In the genomic region with DNA sequence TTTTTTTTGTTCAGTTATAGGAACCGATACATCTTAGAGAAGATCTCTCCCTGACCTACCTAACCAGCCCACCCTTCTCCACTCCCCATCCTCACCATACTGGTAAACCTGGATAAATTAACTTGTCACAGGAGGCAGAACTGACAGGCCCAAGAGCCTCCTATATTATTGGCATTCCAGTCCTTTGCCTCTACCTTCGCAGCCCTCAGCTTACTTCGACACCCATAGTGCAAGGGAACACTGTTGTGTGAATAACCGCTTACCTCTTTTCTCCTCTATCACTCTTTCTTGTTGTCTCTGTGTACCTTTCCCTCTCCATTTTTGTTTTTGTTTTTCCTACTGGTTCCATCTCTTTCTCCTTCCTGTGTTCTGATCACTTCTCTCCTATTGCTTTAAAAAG, we compare ENCODE assay signal across 26 cellular contexts. TPM values are rescaled to one million over a fixed set of nuclear protein-coding genes. Genes with fewer than 3 reads are reported as not detected.
A peak's percentile ranks its signal among the peaks of the same experiment; 100 is the strongest.
DNase-seq lines count a peak whose midpoint lies in the region; ATAC-seq and TF ChIP-seq lines count a peak whose summit lies in the region.
"Had no signal": no experiment of that assay in that cellular context is flagged by ENCODE, and none has a peak within 500 bp of the region (broad histone marks: within the 10 kb centered on the region; RNA-seq: fewer than 3 reads in every experiment).

No MANE protein-coding gene starts in this region.

- no peak overlapping the region for H2AK5ac ChIP-seq in IMR-90 (ENCODE audit: low read depth, low read length)

- no peak overlapping the region for H2BK20ac ChIP-seq in IMR-90 (ENCODE audit: low read depth, low read length)

- no peak overlapping the region for H2AK9ac ChIP-seq in IMR-90 (replicated peaks; ENCODE audit: low read depth, low read length, poor library complexity)

- no TSS peak for BruUV-seq in IMR-90 (replicated peaks; lab: Mats Ljungman, UMichigan)

- peaks cover 2% of the 10 kb centered on the region; the same call in 1 of the 2 replicates for H3K4me1 ChIP-seq in IMR-90 (ENCODE audit: control insufficient read depth, insufficient read depth, low read length)
- no peaks in the 10 kb centered on the region for H3K4me1 ChIP-seq in endodermal cell (ENCODE audit: control insufficient read depth, insufficient read depth, low read length)
- H3K4me1 ChIP-seq: SJCRH30 had no signal

- no peak overlapping the region for H2BK5ac ChIP-seq in IMR-90 (ENCODE audit: low read depth, low read length, poor library complexity, severe bottlenecking)

- H4K5ac ChIP-seq in IMR-90 (ENCODE audit: low read depth, low read length), result no peak overlapping the region

- H3K18ac ChIP-seq in IMR-90 (ENCODE audit: low read depth, low read length), result no peak overlapping the region

- no peaks in the 10 kb centered on the region; the same call in 1 of the 2 replicates for H3K9me1 ChIP-seq in IMR-90 (ENCODE audit: insufficient read depth, low read length)

- H2BK120ac ChIP-seq in IMR-90 (ENCODE audit: low read depth, low read length), result no peak overlapping the region

- no peaks in the 10 kb centered on the region for H3K36me3 ChIP-seq in IMR-90 (ENCODE audit: control insufficient read depth, insufficient read depth, low read length)
- H3K36me3 ChIP-seq in endodermal cell (ENCODE audit: control insufficient read depth, insufficient read depth, low read length), result peaks cover 19% of the 10 kb centered on the region
- H3K36me3 ChIP-seq: left lung, SJCRH30, tibial nerve had no signal

- no peak overlapping the region for H4K8ac ChIP-seq in IMR-90 (ENCODE audit: low read depth in 2 of 2, low read length in 2 of 2)

- POLR2A ChIA-PET in IMR-90 (lab: Charles Lee; ENCODE audit: unreplicated experiment), result no interaction called here

- H3K4me3 ChIP-seq in IMR-90 (ENCODE audit: insufficient read depth, low read depth, low read length) (no peak overlapping the region), endodermal cell (ENCODE audit: low read length) (no peak overlapping the region)
- H3K4me3 ChIP-seq: left lung, SJCRH30, skin epidermis, tibial nerve had no signal

- peaks cover 65% of the 10 kb centered on the region for H3K4me1 Mint-ChIP-seq in activated naive CD4-positive, alpha-beta T cell treated with anti-CD3 and anti-CD28 coated beads, Interleukin-2, amount 10 ng/mL, durations not matched to agents 7 days and 5 days
- peaks cover 24% of the 10 kb centered on the region for H3K4me1 Mint-ChIP-seq in endodermal cell
- H3K4me1 Mint-ChIP-seq in stimulated activated effector memory CD8-positive, alpha-beta T cell treated with anti-CD3 and anti-CD28 coated beads, Interleukin-12 subunit alpha, Interleukin-12 subunit beta, amount 100 ng/mL, for 72 hours, result peaks cover 78% of the 10 kb centered on the region

- dilution Hi-C loops in IMR-90 (cut with HindIII; ENCODE audit: low sequenced_read_pairs, unreplicated experiment), result no loop called here

- in situ Hi-C loops in IMR-90 (cut with MboI; ENCODE audit: low sequenced_read_pairs), result no loop called here

- no peaks in the 10 kb centered on the region for H3K27me3 Mint-ChIP-seq in activated naive CD4-positive, alpha-beta T cell treated with anti-CD3 and anti-CD28 coated beads, Interleukin-2, amount 10 ng/mL, durations not matched to agents 7 days and 5 days
- no peaks in the 10 kb centered on the region for H3K27me3 Mint-ChIP-seq in endodermal cell (ENCODE audit: insufficient read depth)
- H3K27me3 Mint-ChIP-seq: B cell; dendritic cell treated with granulocyte-macrophage colony-stimulating factor and Interleukin-4, amounts not matched to agents 40 ng/mL and 50 ng/mL, for 4 days had no signal

- peaks cover 13% of the 10 kb centered on the region for H3K9me3 Mint-ChIP-seq in activated naive CD4-positive, alpha-beta T cell treated with anti-CD3 and anti-CD28 coated beads, Interleukin-2, amount 10 ng/mL, durations not matched to agents 7 days and 5 days
- H3K9me3 Mint-ChIP-seq in endodermal cell, result peaks cover 19% of the 10 kb centered on the region
- H3K9me3 Mint-ChIP-seq in stimulated activated effector memory CD8-positive, alpha-beta T cell treated with anti-CD3 and anti-CD28 coated beads, Interleukin-12 subunit alpha, Interleukin-12 subunit beta, amount 100 ng/mL, for 72 hours, result peaks cover 6% of the 10 kb centered on the region

- no peak for TF ChIP-seq RAD21 in IMR-90 (IDR thresholded peaks at IDR 0.05; ENCODE audit: low read length)

- H4K91ac ChIP-seq in IMR-90 (ENCODE audit: insufficient read depth, low read depth, low read length), result no peak overlapping the region

- ATAC-seq in IMR-90 (ENCODE audit: low read depth), result no peak
- ATAC-seq in stimulated activated effector memory CD8-positive, alpha-beta T cell treated with anti-CD3 and anti-CD28 coated beads, Interleukin-12 subunit alpha, Interleukin-12 subunit beta, amount 100 ng/mL, for 72 hours, result no peak
- ATAC-seq in activated CD4-positive, CD25-positive, alpha-beta regulatory T cell treated with anti-CD3 and anti-CD28 coated beads, Interleukin-2, amount 50 U/mL, for 24 hours, result no peak
- ATAC-seq: HCT116, left lung had no signal

- no peaks in the 10 kb centered on the region for H4K20me1 ChIP-seq in IMR-90 (ENCODE audit: insufficient read depth, low read length)

- H3K4me3 Mint-ChIP-seq in activated naive CD4-positive, alpha-beta T cell treated with anti-CD3 and anti-CD28 coated beads, Interleukin-2, amount 10 ng/mL, durations not matched to agents 7 days and 5 days, result no peak overlapping the region
- no peak overlapping the region for H3K4me3 Mint-ChIP-seq in endodermal cell
- no peak overlapping the region for H3K4me3 Mint-ChIP-seq in stimulated activated effector memory CD8-positive, alpha-beta T cell treated with anti-CD3 and anti-CD28 coated beads, Interleukin-12 subunit alpha, Interleukin-12 subunit beta, amount 100 ng/mL, for 72 hours
- H3K4me3 Mint-ChIP-seq: B cell; dendritic cell treated with granulocyte-macrophage colony-stimulating factor and Interleukin-4, amounts not matched to agents 40 ng/mL and 50 ng/mL, for 4 days had no signal

- no peak overlapping the region for H3K27ac ChIP-seq in IMR-90 (ENCODE audit: insufficient read depth, low read length)
- H3K27ac ChIP-seq in endodermal cell (ENCODE audit: low read depth, low read length), result no peak overlapping the region
- H3K27ac ChIP-seq: KMS-11, SJCRH30, skin epidermis had no signal

- intact Hi-C loops in IMR-90 (cut with micrococcal nuclease), result no loop called here

- H2BK15ac ChIP-seq in IMR-90 (ENCODE audit: low read depth, low read length), result no peak overlapping the region

- H3K9ac ChIP-seq in IMR-90 (ENCODE audit: low read depth, low read length) (no peak overlapping the region), endodermal cell (ENCODE audit: extremely low read depth, low read length, poor library complexity, severe bottlenecking) (no peak overlapping the region)
- H3K9ac ChIP-seq: KMS-11 had no signal

- peaks cover 65% of the 10 kb centered on the region for H3K36me3 Mint-ChIP-seq in activated naive CD4-positive, alpha-beta T cell treated with anti-CD3 and anti-CD28 coated beads, Interleukin-2, amount 10 ng/mL, durations not matched to agents 7 days and 5 days
- H3K36me3 Mint-ChIP-seq in endodermal cell (ENCODE audit: low read depth), result peaks cover 20% of the 10 kb centered on the region
- H3K36me3 Mint-ChIP-seq in stimulated activated effector memory CD8-positive, alpha-beta T cell treated with anti-CD3 and anti-CD28 coated beads, Interleukin-12 subunit alpha, Interleukin-12 subunit beta, amount 100 ng/mL, for 72 hours, result peaks cover 36% of the 10 kb centered on the region

- CTCF ChIA-PET in activated naive CD4-positive, alpha-beta T cell treated with anti-CD3 and anti-CD28 coated beads, Interleukin-2, amount 10 ng/mL, durations not matched to agents 7 days and 5 days (lab: Charles Lee), result no interaction called here
- CTCF ChIA-PET in IMR-90 (lab: Yijun Ruan, JAX), result no interaction called here

- H3K56ac ChIP-seq in IMR-90 (ENCODE audit: extremely low read depth, insufficient read depth, low read length), result no peak overlapping the region

- peak overlapping the region; percentile 12 for H3K27ac Mint-ChIP-seq in activated naive CD4-positive, alpha-beta T cell treated with anti-CD3 and anti-CD28 coated beads, Interleukin-2, amount 10 ng/mL, durations not matched to agents 7 days and 5 days
- peak overlapping the region; percentile 7 for H3K27ac Mint-ChIP-seq in endodermal cell
- peak overlapping the region; percentile 41 for H3K27ac Mint-ChIP-seq in stimulated activated effector memory CD8-positive, alpha-beta T cell treated with anti-CD3 and anti-CD28 coated beads, Interleukin-12 subunit alpha, Interleukin-12 subunit beta, amount 100 ng/mL, for 72 hours
- H3K27ac Mint-ChIP-seq: B cell; dendritic cell treated with granulocyte-macrophage colony-stimulating factor and Interleukin-4, amounts not matched to agents 40 ng/mL and 50 ng/mL, for 4 days had no signal

- H3K79me1 ChIP-seq in IMR-90 (ENCODE audit: low read depth in 1 of 2, low read length in 2 of 2), result peaks cover 0 to 10% of the 10 kb centered on the region in 2 experiments; a peak in 1 of 4 replicates

- no peak overlapping the region for H2AFZ ChIP-seq in IMR-90 (replicated peaks; ENCODE audit: low read length, poor library complexity)

- TF ChIP-seq POLR2A in IMR-90 (IDR thresholded peaks at IDR 0.05; ENCODE audit: low read depth, low read length), result no peak

- 0 out of 2 replicates have a peak overlapping the region, but pooled peaks have one; percentile 0 for H3K14ac ChIP-seq in IMR-90 (replicated peaks; ENCODE audit: low read depth, low read length)

- no peak overlapping the region for H3K23ac ChIP-seq in IMR-90 (ENCODE audit: low read depth, low read length)

- no peak for DNase-seq in activated naive CD4-positive, alpha-beta T cell treated with anti-CD3 and anti-CD28 coated beads, Interleukin-2, amount 10 ng/mL, durations not matched to agents 7 days and 5 days
- no peak for DNase-seq in activated naive CD4-positive, alpha-beta T cell (lab: John Stamatoyannopoulos, UW)
- DNase-seq in IMR-90 (no peak), endodermal cell (no peak), NOMO-1 treated with dmso at 0.1 percent for 144 hours (lab: John Stamatoyannopoulos, UW; ENCODE audit: unreplicated experiment) (no peak), NCI-H2227 (lab: John Stamatoyannopoulos, UW; ENCODE audit: unreplicated experiment) (no peak)
- DNase-seq in stimulated activated effector memory CD8-positive, alpha-beta T cell treated with anti-CD3 and anti-CD28 coated beads, Interleukin-12 subunit alpha, Interleukin-12 subunit beta, amount 100 ng/mL, for 72 hours (ENCODE audit: low spot score in 2 of 2), result no peak
- DNase-seq: activated CD8-positive, alpha-beta memory T cell treated with anti-CD3 and anti-CD28 coated beads for 24 hours; activated T-cell treated with anti-CD3 and anti-CD28 coated beads, Interleukin-2, amount 50 U/mL, for 1 hour; caudate nucleus; COR-L47; GF-D8; hippocampal formation; left lung; mesendoderm; NCI-H1417; NCI-H2029 treated with DMSO at 0.1 percent for 48 hours; NCI-H748 treated with DMSO at 0.1 percent for 48 hours; SJCRH30 had no signal

- H3K4me2 ChIP-seq in IMR-90 (ENCODE audit: low read depth, low read length), result no peak overlapping the region
- H3K4me2 ChIP-seq: KMS-11 had no signal

- H3K27me3 ChIP-seq in IMR-90 (ENCODE audit: control insufficient read depth, insufficient read depth, low read length) (no peaks in the 10 kb centered on the region), endodermal cell (ENCODE audit: control insufficient read depth, insufficient read depth, low read length, poor library complexity, severe bottlenecking) (no peaks in the 10 kb centered on the region)
- H3K27me3 ChIP-seq: left lung, SJCRH30, tibial nerve had no signal

- no peak for TF ChIP-seq CTCF in IMR-90 (conservative IDR thresholded peaks at IDR 0.05; ENCODE audit: low read depth, low read length)
- no peak for TF ChIP-seq CTCF in endodermal cell (conservative IDR thresholded peaks at IDR 0.05)

- no peak overlapping the region for H3K4ac ChIP-seq in IMR-90 (ENCODE audit: low read depth, low read length)

- no CpG with 5 or more reads among the region's 4 CpGs for WGBS in IMR-90 (ENCODE audit: extremely low coverage in 2 of 2, insufficient read length in 1 of 2), 2 experiments
- 86 to 91% methylated on average over 3 to 4 of the region's 4 CpGs for WGBS in endodermal cell (ENCODE audit: insufficient coverage in 1 of 2, insufficient read length in 1 of 2), 2 experiments

- no peaks in the 10 kb centered on the region for H3K9me3 ChIP-seq in IMR-90 (ENCODE audit: control insufficient read depth, insufficient read depth, low read length)
- peaks cover 21% of the 10 kb centered on the region for H3K9me3 ChIP-seq in endodermal cell (ENCODE audit: control insufficient read depth, low read length)
- H3K9me3 ChIP-seq: left lung, SJCRH30, tibial nerve had no signal

RNA-seq across cellular contexts. Expression of gene CDC14A, which starts 58.7 kb away (rescaled TPM):
- total RNA-seq in IMR-90 (2012; rRNA removed) (3.0 and 3.9 TPM in 2 replicates), endodermal cell (10 to 100 TPM; 14.5 to 17.6 TPM)
- 1.5 and 1.7 TPM in 2 replicates for polyA plus RNA-seq in IMR-90 (2012; rRNA removed)
- polyA plus RNA-seq in IMR-90 (2012; cell fraction: cytosol; rRNA removed), result 0.47 and 0.54 TPM in 2 replicates
- 1.4 and 5.7 TPM in 2 replicates for polyA plus RNA-seq in IMR-90 (2012; cell fraction: nucleus; rRNA removed; ENCODE audit: low replicate concordance)
- 9.9 TPM for polyA plus RNA-seq in endodermal cell (2013, experiment 1 of 2)
- 10.4 TPM for polyA plus RNA-seq in endodermal cell (2013, experiment 2 of 2)
